28 cellular contexts compared by ENCODE assay signal in the genomic region with DNA sequence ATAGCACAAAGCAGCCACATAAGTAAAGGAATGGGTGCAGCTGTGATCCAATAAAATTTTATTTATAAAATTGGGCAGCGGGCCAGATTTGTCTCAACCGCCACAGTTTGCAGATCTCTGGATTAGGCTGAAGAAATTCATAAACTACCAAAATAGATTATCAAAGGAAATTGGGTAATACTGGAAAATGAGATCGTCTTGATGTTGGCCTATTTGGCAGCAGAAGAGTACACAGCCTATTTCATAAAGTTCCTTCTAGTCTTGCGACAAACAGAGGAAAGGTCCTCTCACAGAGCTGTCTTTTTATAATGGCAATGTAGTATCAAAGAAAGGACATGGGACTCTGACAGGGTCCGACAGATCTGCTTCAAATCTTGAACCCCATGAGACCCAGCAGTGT.
A peak's percentile ranks its signal among the peaks of the same experiment; 100 is the strongest.
DNase-seq lines count a peak whose midpoint lies in the region; ATAC-seq and TF ChIP-seq lines count a peak whose summit lies in the region.
"Had no signal": no experiment of that assay in that cellular context is flagged by ENCODE, and none has a peak within 500 bp of the region (broad histone marks: within the 10 kb centered on the region; RNA-seq: fewer than 3 reads in every experiment).

No MANE protein-coding gene starts in this region.

- 27% methylated on average over 5 of the region's 5 CpGs for WGBS in prostate gland

- H3K4me1 ChIP-seq in prostate gland (replicated peaks) (no peaks in the 10 kb centered on the region), lower lobe of right lung (no peaks in the 10 kb centered on the region)
- H3K4me1 ChIP-seq: right lobe of liver, transverse colon had no signal

- H3K9me3 ChIP-seq in prostate gland (no peaks in the 10 kb centered on the region), lower lobe of right lung (peaks cover 5% of the 10 kb centered on the region)
- H3K9me3 ChIP-seq: neutrophil, right lobe of liver, transverse colon had no signal

- H3K4me3 ChIP-seq in cardiac fibroblast (replicated peaks in 1 of 2; ENCODE audit: low read depth in 2 of 2, low read length in 2 of 2) (no peak overlapping the region), prostate gland (no peak overlapping the region), lower lobe of right lung (no peak overlapping the region)
- H3K4me3 ChIP-seq: right lobe of liver, transverse colon had no signal

- DNase-seq in NOMO-1 treated with DMSO at 0.1 percent for 48 hours (lab: John Stamatoyannopoulos, UW; ENCODE audit: unreplicated experiment) (peak; percentile 69), cardiac fibroblast (ENCODE audit: low read depth in 2 of 2) (peak; percentile 20), prostate gland (ENCODE audit: low spot score) (peak; percentile 7), lower lobe of right lung (no peak), foreskin melanocyte (no peak), NCI-H2029 (lab: John Stamatoyannopoulos, UW) (no peak)
- DNase-seq: activated CD8-positive, alpha-beta T cell treated with anti-CD3 and anti-CD28 coated beads for 36 hours; activated naive CD4-positive, alpha-beta T cell treated with anti-CD3 and anti-CD28 coated beads, Interleukin-2, amount 10 ng/mL, durations not matched to agents 7 days and 5 days; amniotic stem cell; brain microvascular endothelial cell; Calu3; CD4-positive, CD25-positive, alpha-beta regulatory T cell; DMS79 treated with DMSO at 0.1 percent for 48 hours; GDM1; midbrain; naive B cell; NCI-H1048; NCI-H1694 treated with DMSO at 0.1 percent for 48 hours; PC-3; posterior cingulate gyrus; right lobe of liver; stimulated activated CD4-positive, alpha-beta T cell treated with anti-CD3 and anti-CD28 coated beads, Interleukin-4, amount 100 ng/mL, for 24 hours; transverse colon had no signal

- no peaks in the 10 kb centered on the region for H3K36me3 ChIP-seq in prostate gland
- H3K36me3 ChIP-seq in lower lobe of right lung = no peaks in the 10 kb centered on the region
- H3K36me3 ChIP-seq: brain microvascular endothelial cell, neutrophil, right lobe of liver, transverse colon had no signal

- intact Hi-C loops in prostate gland (cut with DNase I) = no loop called here
- intact Hi-C loops in lower lobe of right lung (cut with DNase I) = no loop called here

- no peak for TF ChIP-seq CTCF in C4-2B (conservative IDR thresholded peaks at IDR 0.05)
- TF ChIP-seq CTCF in cardiac fibroblast (IDR thresholded peaks at IDR 0.05; ENCODE audit: low read depth, low read length) = no peak
- TF ChIP-seq CTCF in prostate gland (IDR thresholded peaks at IDR 0.05) = no peak
- no peak for TF ChIP-seq CTCF in lower lobe of right lung (IDR thresholded peaks at IDR 0.05)

- H3K27me3 ChIP-seq in prostate gland (replicated peaks; ENCODE audit: insufficient read depth) (no peaks in the 10 kb centered on the region), lower lobe of right lung (ENCODE audit: low read depth) (no peaks in the 10 kb centered on the region)
- H3K27me3 ChIP-seq: brain microvascular endothelial cell, neutrophil, right lobe of liver, transverse colon had no signal

- ATAC-seq in lower lobe of right lung (no peak), GM18861 (IDR thresholded peaks at IDR 0.05; ENCODE audit: unreplicated experiment) (no peak)
- ATAC-seq: activated CD4-positive, alpha-beta T cell treated with anti-CD3 and anti-CD28 coated beads for 36 hours; activated CD8-positive, alpha-beta T cell treated with anti-CD3 and anti-CD28 coated beads for 36 hours; activated T-helper 17 cell treated with anti-CD3 and anti-CD28 coated beads, Interleukin-2, amount 50 U/mL, for 72 hours; PC-3; right lobe of liver had no signal

- H3K27ac ChIP-seq in C4-2B = peak overlapping the region; percentile 24; the same call in 1 of the 2 replicates
- peak overlapping the region in 1 of 2 donors; percentile 32 for H3K27ac ChIP-seq in prostate gland
- no peak overlapping the region for H3K27ac ChIP-seq in lower lobe of right lung
- H3K27ac ChIP-seq: brain microvascular endothelial cell, neutrophil, right lobe of liver, transverse colon had no signal

- TF ChIP-seq POLR2A in prostate gland (IDR thresholded peaks at IDR 0.05) = no peak

Comparison
In these comparisons a context has a peak if more than half of its experiments do, and no peak if none do; other contexts are left out.
1. DNase-seq: peak in NOMO-1 treated with DMSO at 0.1 percent for 48 hours (single experiment), cardiac fibroblast (2 of 2) and prostate gland (single experiment); none in lower lobe of right lung (single experiment), foreskin melanocyte (single experiment) and NCI-H2029 (single experiment).